22 cellular contexts compared by ENCODE assay signal in genomic region chr20:9061434-9061833, GRCh38.
"Had no signal": no experiment of that assay in that cellular context is flagged by ENCODE, and none has a peak within 500 bp of the region (broad histone marks: within the 10 kb centered on the region; RNA-seq: fewer than 3 reads in every experiment).

No MANE protein-coding gene starts in this region.

- FAIRE-seq: endometrium, frontal cortex, islet of Langerhans, keratinocyte had no signal

- H3K4me2 ChIP-seq: hepatocyte had no signal

- H3K9me3 ChIP-seq: colonic mucosa, esophagus muscularis mucosa, gastroesophageal sphincter, left lung, lower lobe of right lung, mucosa of descending colon had no signal

- DNase-seq: colonic mucosa; cortex of kidney; effector CD8-positive, alpha-beta T cell; effector memory CD8-positive, alpha-beta T cell; endodermal cell; heart left ventricle; hypothalamus; left cardiac atrium; left lung; left ventricle myocardium superior; lower lobe of right lung; mesenchymal stem cell; mucosa of descending colon; naive B cell had no signal

- ATAC-seq: effector memory CD8-positive, alpha-beta T cell; gastroesophageal sphincter; heart left ventricle; left cardiac atrium; left lung; left ventricle myocardium superior; lower lobe of right lung; mucosa of descending colon had no signal

- H3K27ac ChIP-seq: colonic mucosa, esophagus muscularis mucosa, foreskin keratinocyte, gastroesophageal sphincter, heart left ventricle, hepatocyte, left lung, lower lobe of right lung had no signal

- H3K4me3 ChIP-seq: colonic mucosa, esophagus muscularis mucosa, gastroesophageal sphincter, heart left ventricle, hepatocyte, left lung, lower lobe of right lung, mucosa of descending colon had no signal

- H3K27me3 ChIP-seq: colonic mucosa, esophagus muscularis mucosa, foreskin keratinocyte, gastroesophageal sphincter, heart left ventricle, hepatocyte, left lung had no signal

- H3K4me1 ChIP-seq: colonic mucosa, esophagus muscularis mucosa, gastroesophageal sphincter, heart left ventricle, left lung, lower lobe of right lung had no signal

- H3K36me3 ChIP-seq: colonic mucosa, esophagus muscularis mucosa, gastroesophageal sphincter, heart left ventricle, left lung, lower lobe of right lung had no signal
